8 cellular contexts compared by ENCODE assay signal in the genomic region with DNA sequence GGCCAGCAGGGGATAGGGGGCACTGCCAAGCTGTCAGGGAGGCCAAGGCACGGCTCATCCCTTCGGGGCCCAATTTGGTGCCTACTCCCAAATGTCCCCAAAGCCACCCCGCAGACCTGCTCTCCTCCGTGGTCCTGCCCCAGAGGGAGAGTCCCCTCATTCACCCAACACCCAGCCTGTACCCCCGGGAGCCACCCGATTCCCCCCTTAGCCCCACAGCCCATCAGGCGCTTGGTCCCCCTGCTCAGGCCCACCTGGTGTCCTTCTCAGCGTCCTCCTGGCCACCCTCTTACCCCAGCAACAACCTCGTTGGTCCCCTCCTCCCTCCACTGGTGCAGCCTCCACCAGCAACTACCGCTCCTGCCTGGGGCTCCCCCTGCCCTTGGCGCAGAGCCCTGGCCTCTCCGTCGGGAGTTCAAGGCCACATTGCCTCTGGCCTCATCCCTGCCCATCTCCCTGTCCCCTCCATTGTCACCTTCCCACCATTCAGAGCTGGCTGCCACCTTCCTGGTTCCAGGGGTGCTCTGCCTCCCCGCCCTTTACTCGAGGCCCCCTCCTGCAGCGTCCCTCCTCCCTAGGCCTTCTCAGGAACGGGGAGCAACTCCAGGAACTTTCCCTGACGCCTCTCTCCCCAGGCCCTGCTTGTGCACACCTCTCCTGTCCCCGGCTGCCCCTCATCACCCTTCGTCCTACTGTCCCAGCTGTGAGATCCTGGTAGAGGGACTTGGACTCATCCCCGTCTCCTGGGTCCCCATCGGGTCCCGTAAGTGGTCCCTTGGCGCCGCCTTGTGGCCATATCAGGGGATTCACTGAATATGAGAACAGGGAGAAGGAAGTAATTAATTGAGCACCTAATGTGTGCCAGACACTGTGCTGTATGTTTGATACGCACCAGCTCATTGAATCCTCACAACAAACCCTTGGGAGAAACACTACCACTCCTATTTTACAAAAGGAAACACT.
DNase-seq lines count a peak whose midpoint lies in the region; ATAC-seq and TF ChIP-seq lines count a peak whose summit lies in the region.

No MANE protein-coding gene starts in this region.

- ATAC-seq in SK-N-SH treated with all-trans-retinoic acid at 6 μM for 48 hours (peak; percentile 63; the same call in 2 of the 3 replicates), HG02623 (IDR thresholded peaks at IDR 0.05; ENCODE audit: unreplicated experiment) (no peak), HG03354 (IDR thresholded peaks at IDR 0.05; ENCODE audit: poor library complexity, severe bottlenecking, unreplicated experiment) (no peak)

- no peak overlapping the region for H3K4me3 ChIP-seq in astrocyte of the spinal cord (ENCODE audit: low read depth, low read length)

- CTCF ChIA-PET in HEK293T (lab: Yijun Ruan, JAX): interaction anchor here (0.6 kb wide), 2 partner anchors 507 to 712 kb away, joined by 3 read pairs; no protein-coding TSS in a partner anchor

- TF ChIP-seq CTCF in astrocyte of the spinal cord (IDR thresholded peaks at IDR 0.05; ENCODE audit: low read depth, low read length): peak; percentile 79

- DNase-seq in COLO668 (lab: John Stamatoyannopoulos, UW; ENCODE audit: unreplicated experiment): peak; percentile 71
- peak; percentile 71 for DNase-seq in HEK293T (ENCODE audit: extremely low spot score)
- peak; percentile 47 for DNase-seq in astrocyte of the spinal cord (ENCODE audit: low read depth, low spot score)
- peak; percentile 78 for DNase-seq in islet precursor cell
- DNase-seq in stimulated activated CD4-positive, alpha-beta T cell treated with anti-CD3 and anti-CD28 coated beads, TNF-alpha, amount 100 ng/mL, for 4 hours (ENCODE audit: low read depth in 3 of 3): peak; percentile 7 to 12 (median 10)

- POLR2A ChIA-PET in HEK293T (lab: Yijun Ruan, JAX): no interaction called here

- in situ Hi-C loops in astrocyte of the spinal cord (cut with HindIII; ENCODE audit: low sequenced_read_pairs): no loop called here

TF ChIP-seq in HEK293T, 16 proteins besides CTCF, POLR2A, EP300 and RAD21:
- TF ChIP-seq ZNF384 (IDR thresholded peaks at IDR 0.05) (no peak), TARDBP (IDR thresholded peaks at IDR 0.05) (no peak), L3MBTL2 (conservative IDR thresholded peaks at IDR 0.05) (no peak), FOXA1 (IDR thresholded peaks at IDR 0.05) (no peak), NFRKB (IDR thresholded peaks at IDR 0.05) (no peak), ARNT (IDR thresholded peaks at IDR 0.05) (no peak)

TF ChIP-seq in SK-N-SH treated with all-trans-retinoic acid at 6 μM for 48 hours, 23 proteins besides CTCF, POLR2A, EP300 and RAD21:
- TF ChIP-seq ZNF565 (CRISPR knock-in tag; conservative IDR thresholded peaks at IDR 0.05; ENCODE audit: low read depth): no peak
- TF ChIP-seq ZC3H10 (CRISPR knock-in tag; IDR thresholded peaks at IDR 0.05): no peak
- no peak for TF ChIP-seq ZFP3 (CRISPR knock-in tag; IDR thresholded peaks at IDR 0.05)
- no peak for TF ChIP-seq ESRRG (CRISPR knock-in tag; IDR thresholded peaks at IDR 0.05)
- no peak for TF ChIP-seq GLIS3 (CRISPR knock-in tag; IDR thresholded peaks at IDR 0.05)
- TF ChIP-seq BACH2 (CRISPR knock-in tag; IDR thresholded peaks at IDR 0.05; ENCODE audit: borderline replicate concordance): no peak
- TF ChIP-seq, protein P1, sequence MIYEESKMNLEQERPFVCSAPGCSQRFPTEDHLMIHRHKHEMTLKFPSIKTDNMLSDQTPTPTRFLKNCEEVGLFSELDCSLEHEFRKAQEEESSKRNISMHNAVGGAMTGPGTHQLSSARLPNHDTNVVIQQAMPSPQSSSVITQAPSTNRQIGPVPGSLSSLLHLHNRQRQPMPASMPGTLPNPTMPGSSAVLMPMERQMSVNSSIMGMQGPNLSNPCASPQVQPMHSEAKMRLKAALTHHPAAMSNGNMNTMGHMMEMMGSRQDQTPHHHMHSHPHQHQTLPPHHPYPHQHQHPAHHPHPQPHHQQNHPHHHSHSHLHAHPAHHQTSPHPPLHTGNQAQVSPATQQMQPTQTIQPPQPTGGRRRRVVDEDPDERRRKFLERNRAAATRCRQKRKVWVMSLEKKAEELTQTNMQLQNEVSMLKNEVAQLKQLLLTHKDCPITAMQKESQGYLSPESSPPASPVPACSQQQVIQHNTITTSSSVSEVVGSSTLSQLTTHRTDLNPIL (CRISPR knock-in tag; IDR thresholded peaks at IDR 0.05; ENCODE audit: low read depth): no peak
- TF ChIP-seq TOX (CRISPR knock-in tag; IDR thresholded peaks at IDR 0.05; ENCODE audit: borderline replicate concordance): no peak
- TF ChIP-seq, protein P2, sequence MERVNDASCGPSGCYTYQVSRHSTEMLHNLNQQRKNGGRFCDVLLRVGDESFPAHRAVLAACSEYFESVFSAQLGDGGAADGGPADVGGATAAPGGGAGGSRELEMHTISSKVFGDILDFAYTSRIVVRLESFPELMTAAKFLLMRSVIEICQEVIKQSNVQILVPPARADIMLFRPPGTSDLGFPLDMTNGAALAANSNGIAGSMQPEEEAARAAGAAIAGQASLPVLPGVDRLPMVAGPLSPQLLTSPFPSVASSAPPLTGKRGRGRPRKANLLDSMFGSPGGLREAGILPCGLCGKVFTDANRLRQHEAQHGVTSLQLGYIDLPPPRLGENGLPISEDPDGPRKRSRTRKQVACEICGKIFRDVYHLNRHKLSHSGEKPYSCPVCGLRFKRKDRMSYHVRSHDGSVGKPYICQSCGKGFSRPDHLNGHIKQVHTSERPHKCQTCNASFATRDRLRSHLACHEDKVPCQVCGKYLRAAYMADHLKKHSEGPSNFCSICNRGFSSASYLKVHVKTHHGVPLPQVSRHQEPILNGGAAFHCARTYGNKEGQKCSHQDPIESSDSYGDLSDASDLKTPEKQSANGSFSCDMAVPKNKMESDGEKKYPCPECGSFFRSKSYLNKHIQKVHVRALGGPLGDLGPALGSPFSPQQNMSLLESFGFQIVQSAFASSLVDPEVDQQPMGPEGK (CRISPR knock-in tag; IDR thresholded peaks at IDR 0.05; ENCODE audit: borderline replicate concordance): no peak
- TF ChIP-seq, protein P3, sequence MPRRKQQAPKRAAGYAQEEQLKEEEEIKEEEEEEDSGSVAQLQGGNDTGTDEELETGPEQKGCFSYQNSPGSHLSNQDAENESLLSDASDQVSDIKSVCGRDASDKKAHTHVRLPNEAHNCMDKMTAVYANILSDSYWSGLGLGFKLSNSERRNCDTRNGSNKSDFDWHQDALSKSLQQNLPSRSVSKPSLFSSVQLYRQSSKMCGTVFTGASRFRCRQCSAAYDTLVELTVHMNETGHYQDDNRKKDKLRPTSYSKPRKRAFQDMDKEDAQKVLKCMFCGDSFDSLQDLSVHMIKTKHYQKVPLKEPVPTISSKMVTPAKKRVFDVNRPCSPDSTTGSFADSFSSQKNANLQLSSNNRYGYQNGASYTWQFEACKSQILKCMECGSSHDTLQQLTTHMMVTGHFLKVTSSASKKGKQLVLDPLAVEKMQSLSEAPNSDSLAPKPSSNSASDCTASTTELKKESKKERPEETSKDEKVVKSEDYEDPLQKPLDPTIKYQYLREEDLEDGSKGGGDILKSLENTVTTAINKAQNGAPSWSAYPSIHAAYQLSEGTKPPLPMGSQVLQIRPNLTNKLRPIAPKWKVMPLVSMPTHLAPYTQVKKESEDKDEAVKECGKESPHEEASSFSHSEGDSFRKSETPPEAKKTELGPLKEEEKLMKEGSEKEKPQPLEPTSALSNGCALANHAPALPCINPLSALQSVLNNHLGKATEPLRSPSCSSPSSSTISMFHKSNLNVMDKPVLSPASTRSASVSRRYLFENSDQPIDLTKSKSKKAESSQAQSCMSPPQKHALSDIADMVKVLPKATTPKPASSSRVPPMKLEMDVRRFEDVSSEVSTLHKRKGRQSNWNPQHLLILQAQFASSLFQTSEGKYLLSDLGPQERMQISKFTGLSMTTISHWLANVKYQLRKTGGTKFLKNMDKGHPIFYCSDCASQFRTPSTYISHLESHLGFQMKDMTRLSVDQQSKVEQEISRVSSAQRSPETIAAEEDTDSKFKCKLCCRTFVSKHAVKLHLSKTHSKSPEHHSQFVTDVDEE (CRISPR knock-in tag; IDR thresholded peaks at IDR 0.05): no peak
- no peak for TF ChIP-seq OSR1 (CRISPR knock-in tag; IDR thresholded peaks at IDR 0.05)
- TF ChIP-seq, protein P4, sequence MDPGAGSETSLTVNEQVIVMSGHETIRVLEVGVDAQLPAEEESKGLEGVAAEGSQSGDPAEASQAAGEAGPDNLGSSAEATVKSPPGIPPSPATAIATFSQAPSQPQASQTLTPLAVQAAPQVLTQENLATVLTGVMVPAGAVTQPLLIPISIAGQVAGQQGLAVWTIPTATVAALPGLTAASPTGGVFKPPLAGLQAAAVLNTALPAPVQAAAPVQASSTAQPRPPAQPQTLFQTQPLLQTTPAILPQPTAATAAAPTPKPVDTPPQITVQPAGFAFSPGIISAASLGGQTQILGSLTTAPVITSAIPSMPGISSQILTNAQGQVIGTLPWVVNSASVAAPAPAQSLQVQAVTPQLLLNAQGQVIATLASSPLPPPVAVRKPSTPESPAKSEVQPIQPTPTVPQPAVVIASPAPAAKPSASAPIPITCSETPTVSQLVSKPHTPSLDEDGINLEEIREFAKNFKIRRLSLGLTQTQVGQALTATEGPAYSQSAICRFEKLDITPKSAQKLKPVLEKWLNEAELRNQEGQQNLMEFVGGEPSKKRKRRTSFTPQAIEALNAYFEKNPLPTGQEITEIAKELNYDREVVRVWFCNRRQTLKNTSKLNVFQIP (CRISPR knock-in tag; IDR thresholded peaks at IDR 0.05; ENCODE audit: borderline replicate concordance, low read depth): no peak
- TF ChIP-seq, protein P5, sequence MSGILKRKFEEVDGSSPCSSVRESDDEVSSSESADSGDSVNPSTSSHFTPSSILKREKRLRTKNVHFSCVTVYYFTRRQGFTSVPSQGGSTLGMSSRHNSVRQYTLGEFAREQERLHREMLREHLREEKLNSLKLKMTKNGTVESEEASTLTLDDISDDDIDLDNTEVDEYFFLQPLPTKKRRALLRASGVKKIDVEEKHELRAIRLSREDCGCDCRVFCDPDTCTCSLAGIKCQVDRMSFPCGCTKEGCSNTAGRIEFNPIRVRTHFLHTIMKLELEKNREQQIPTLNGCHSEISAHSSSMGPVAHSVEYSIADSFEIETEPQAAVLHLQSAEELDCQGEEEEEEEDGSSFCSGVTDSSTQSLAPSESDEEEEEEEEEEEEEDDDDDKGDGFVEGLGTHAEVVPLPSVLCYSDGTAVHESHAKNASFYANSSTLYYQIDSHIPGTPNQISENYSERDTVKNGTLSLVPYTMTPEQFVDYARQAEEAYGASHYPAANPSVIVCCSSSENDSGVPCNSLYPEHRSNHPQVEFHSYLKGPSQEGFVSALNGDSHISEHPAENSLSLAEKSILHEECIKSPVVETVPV (CRISPR knock-in tag; IDR thresholded peaks at IDR 0.05): no peak
- TF ChIP-seq ZNF8 (CRISPR knock-in tag; IDR thresholded peaks at IDR 0.05): no peak
- no peak for TF ChIP-seq RARB (CRISPR knock-in tag; IDR thresholded peaks at IDR 0.05)

Comparison
In these comparisons a context has a peak if more than half of its experiments do, and no peak if none do; other contexts are left out.
1. DNase-seq: peak in every context shown above with its lines; median percentile 78 in islet precursor cell; 71 in COLO668; 71 in HEK293T; 47 in astrocyte of the spinal cord; 10 in stimulated activated CD4-positive, alpha-beta T cell treated with anti-CD3 and anti-CD28 coated beads, TNF-alpha, amount 100 ng/mL, for 4 hours.